In the genomic region with DNA sequence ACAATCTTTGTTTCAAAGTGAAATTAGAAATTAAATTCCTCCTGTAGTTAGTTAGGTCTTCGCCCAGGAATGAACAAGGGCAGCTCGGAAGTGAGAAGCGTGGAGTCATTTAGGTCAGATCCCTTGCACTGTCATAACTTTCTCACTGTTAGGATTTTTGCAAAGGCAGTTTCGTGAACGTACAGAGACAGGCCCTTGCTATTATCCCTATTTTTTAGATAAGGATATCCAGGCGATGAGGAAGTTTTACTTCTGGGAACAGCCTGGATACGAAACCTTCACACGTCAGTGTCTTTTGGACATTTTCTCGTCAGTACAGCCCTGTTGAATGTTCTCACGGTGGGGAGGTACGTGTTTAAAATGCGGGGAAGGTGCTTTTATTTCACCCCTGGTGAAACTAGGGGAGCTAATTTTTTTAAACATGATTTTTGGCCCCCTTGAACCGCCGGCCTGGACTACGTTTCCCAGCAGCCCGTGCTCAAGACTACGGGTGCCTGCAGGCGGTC, we compare ENCODE assay signal across 8 cellular contexts. TPM values are rescaled to one million over a fixed set of nuclear protein-coding genes. Genes with fewer than 3 reads are reported as not detected.
A peak's percentile ranks its signal among the peaks of the same experiment; 100 is the strongest.
DNase-seq lines count a peak whose midpoint lies in the region; ATAC-seq and TF ChIP-seq lines count a peak whose summit lies in the region.

No MANE protein-coding gene starts in this region.

- H3K27me3 Mint-ChIP-seq in activated CD4-positive, alpha-beta memory T cell treated with anti-CD3 and anti-CD28 coated beads for 36 hours = no peaks in the 10 kb centered on the region
- H3K27me3 Mint-ChIP-seq in glutamatergic neuron (ENCODE audit: unreplicated experiment) = peaks cover 4% of the 10 kb centered on the region

- H3K27ac Mint-ChIP-seq in activated CD4-positive, alpha-beta memory T cell treated with anti-CD3 and anti-CD28 coated beads for 36 hours = peak overlapping the region; percentile 92
- peak overlapping the region; percentile 60 for H3K27ac Mint-ChIP-seq in glutamatergic neuron (ENCODE audit: unreplicated experiment)

- H3K9me3 ChIP-seq in HAP-1 (peaks cover 2% of the 10 kb centered on the region; the same call in 1 of the 2 replicates), prostate gland (no peaks in the 10 kb centered on the region)

- H3K36me3 ChIP-seq in HAP-1 (replicated peaks) (no peaks in the 10 kb centered on the region; the same call in 1 of the 2 replicates), prostate gland (no peaks in the 10 kb centered on the region)

- ATAC-seq in GM18502 (IDR thresholded peaks at IDR 0.05; ENCODE audit: poor library complexity, unreplicated experiment) = no peak
- ATAC-seq in HG03432 (IDR thresholded peaks at IDR 0.05; ENCODE audit: unreplicated experiment) = no peak

- H3K36me3 Mint-ChIP-seq in activated CD4-positive, alpha-beta memory T cell treated with anti-CD3 and anti-CD28 coated beads for 36 hours = no peaks in the 10 kb centered on the region
- H3K36me3 Mint-ChIP-seq in glutamatergic neuron (ENCODE audit: unreplicated experiment) = peaks cover 5% of the 10 kb centered on the region

- H3K27ac ChIP-seq in C4-2B = peak overlapping the region; percentile 97
- peak overlapping the region; percentile 94 to 98 for H3K27ac ChIP-seq in prostate gland

- POLR2A ChIA-PET in activated CD4-positive, alpha-beta memory T cell treated with anti-CD3 and anti-CD28 coated beads for 36 hours (lab: Charles Lee) = interaction anchor here (0.6 to 2.3 kb wide), 7 partner anchors 11 to 304 kb away, joined by 3 to 16 read pairs (median 3); a partner anchor contains a TSS

- H3K4me1 ChIP-seq in HAP-1 (peaks cover 8% of the 10 kb centered on the region), prostate gland (replicated peaks) (peaks cover 5% of the 10 kb centered on the region)

- WGBS in prostate gland = 10% methylated on average over 15 of the region's 18 CpGs

- peaks cover 6% of the 10 kb centered on the region for H3K9me3 Mint-ChIP-seq in activated CD4-positive, alpha-beta memory T cell treated with anti-CD3 and anti-CD28 coated beads for 36 hours
- peaks cover 10% of the 10 kb centered on the region for H3K9me3 Mint-ChIP-seq in glutamatergic neuron (ENCODE audit: unreplicated experiment)

- H3K4me3 ChIP-seq in HAP-1 (peak overlapping the region; percentile 92), prostate gland (peak overlapping the region; percentile 84 to 100)

- DNase-seq in HAP-1 (ENCODE audit: low spot score in 2 of 2) = no peak
- peak; percentile 90 for DNase-seq in activated CD4-positive, alpha-beta memory T cell treated with anti-CD3 and anti-CD28 coated beads for 36 hours
- no peak for DNase-seq in glutamatergic neuron
- DNase-seq in prostate gland (ENCODE audit: low spot score) = no peak
- DNase-seq in NCI-H1417 treated with DMSO at 0.1 percent for 48 hours (lab: John Stamatoyannopoulos, UW) = no peak

- no peak for TF ChIP-seq POLR2A in prostate gland (IDR thresholded peaks at IDR 0.05)

- in situ Hi-C loops in HAP-1 (cut with MboI; ENCODE audit: low sequenced_read_pairs) = no loop called here

- CTCF ChIA-PET in activated CD4-positive, alpha-beta memory T cell treated with anti-CD3 and anti-CD28 coated beads for 36 hours (lab: Charles Lee) = interaction anchor here (0.7 kb wide), 1 partner anchor 104 kb away, joined by 3 read pairs; no protein-coding TSS in a partner anchor

- peaks cover 40% of the 10 kb centered on the region for H3K4me1 Mint-ChIP-seq in activated CD4-positive, alpha-beta memory T cell treated with anti-CD3 and anti-CD28 coated beads for 36 hours (ENCODE audit: low read depth)
- H3K4me1 Mint-ChIP-seq in glutamatergic neuron (ENCODE audit: low read depth, unreplicated experiment) = peaks cover 5% of the 10 kb centered on the region

- TF ChIP-seq CTCF in C4-2B (conservative IDR thresholded peaks at IDR 0.05) (no peak), glutamatergic neuron (IDR thresholded peaks at IDR 0.05; ENCODE audit: partially characterized antibody, unreplicated experiment) (no peak), prostate gland (IDR thresholded peaks at IDR 0.05) (peak in 1 of 4 experiments; percentile 11)

- peak overlapping the region; percentile 80 for H3K4me3 Mint-ChIP-seq in activated CD4-positive, alpha-beta memory T cell treated with anti-CD3 and anti-CD28 coated beads for 36 hours
- peak overlapping the region; percentile 86 for H3K4me3 Mint-ChIP-seq in glutamatergic neuron (ENCODE audit: unreplicated experiment)

- H3K27me3 ChIP-seq in HAP-1 (ENCODE audit: low read depth) (no peaks in the 10 kb centered on the region), prostate gland (replicated peaks; ENCODE audit: insufficient read depth) (no peaks in the 10 kb centered on the region)

- intact Hi-C loops in activated CD4-positive, alpha-beta memory T cell treated with anti-CD3 and anti-CD28 coated beads for 36 hours (cut with micrococcal nuclease) = loop anchor here (2.0 to 10.0 kb wide), 3 partner anchors 269 to 379 kb away; a partner anchor contains a TSS
- intact Hi-C loops in prostate gland (cut with DNase I) = no loop called here

RNA-seq across cellular contexts. Expression of a gene that starts 0.3 kb away (rescaled TPM):
- total RNA-seq in activated CD4-positive, alpha-beta memory T cell treated with anti-CD3 and anti-CD28 coated beads for 36 hours = 10 to 100 TPM; 79.9 to 84.6 TPM
- 44.1 TPM for total RNA-seq in glutamatergic neuron (ENCODE audit: unreplicated experiment)
- 100 to 1,000 TPM; 109 to 117 TPM for total RNA-seq in prostate gland
